In the genomic region with DNA sequence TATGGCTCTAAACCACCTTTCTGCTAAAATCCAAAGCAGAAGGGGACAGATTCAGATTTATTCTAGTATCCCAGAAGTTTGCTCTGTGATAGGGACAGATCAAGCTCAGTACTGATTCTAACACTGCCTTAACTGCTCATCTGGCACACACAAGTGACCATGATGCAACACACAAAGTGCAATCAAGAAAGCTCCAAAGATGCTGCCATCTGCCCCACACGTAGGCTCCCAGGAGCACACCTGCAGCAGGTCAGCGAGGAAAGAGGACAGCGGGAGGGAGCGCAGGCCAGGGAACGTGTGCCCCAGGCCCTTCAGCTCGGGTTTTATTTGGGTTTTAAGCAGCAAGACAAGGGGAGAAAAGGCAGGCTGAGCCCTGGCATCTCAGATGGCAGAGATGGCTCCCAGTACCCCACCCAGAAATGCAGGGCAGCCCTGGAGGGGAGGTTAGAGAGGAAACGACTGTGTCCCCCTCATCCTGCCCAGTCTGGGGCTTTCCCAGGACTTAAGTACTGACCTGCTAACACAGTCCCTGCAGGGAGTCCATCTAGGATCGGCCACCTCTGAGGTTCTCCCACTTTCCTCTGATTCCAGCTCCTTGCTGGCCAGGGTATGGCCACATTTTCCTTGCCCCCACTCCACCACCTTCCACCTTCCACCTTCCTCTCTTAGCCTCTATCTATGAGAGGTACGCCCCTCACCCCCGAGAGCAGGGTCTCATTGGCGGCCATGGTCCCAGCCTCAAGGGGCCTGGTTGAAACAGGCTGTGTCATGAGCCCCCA, we compare ENCODE assay signal across 8 cellular contexts. TPM values are rescaled to one million over a fixed set of nuclear protein-coding genes. Genes with fewer than 3 reads are reported as not detected.
DNase-seq lines count a peak whose midpoint lies in the region; ATAC-seq and TF ChIP-seq lines count a peak whose summit lies in the region.

No MANE protein-coding gene starts in this region.

- peak overlapping the region; percentile 90 for H3K4me3 ChIP-seq in CD4-positive, CD25-positive, alpha-beta regulatory T cell (ENCODE audit: low read depth, low read length)

- TF ChIP-seq CTCF in GM20000 (IDR thresholded peaks at IDR 0.05; ENCODE audit: extremely low read depth, missing control alignments): no peak

- POLR2A ChIA-PET in naive thymus-derived CD8-positive, alpha-beta T cell (lab: Charles Lee): interaction anchor here (0.9 to 3.4 kb wide), 7 partner anchors 9 to 265 kb away, joined by 3 to 20 read pairs (median 6); a partner anchor contains a TSS

- H3K9me3 Mint-ChIP-seq in CD4-positive, CD25-positive, alpha-beta regulatory T cell: peaks cover 0 to 1% (median 0%) of the 10 kb centered on the region in 7 donors
- H3K9me3 Mint-ChIP-seq in dendritic cell treated with granulocyte-macrophage colony-stimulating factor and Interleukin-4, amounts not matched to agents 40 ng/mL and 50 ng/mL, for 4 days: no peaks in the 10 kb centered on the region
- H3K9me3 Mint-ChIP-seq in naive thymus-derived CD8-positive, alpha-beta T cell: no peaks in the 10 kb centered on the region

- peaks cover 53% of the 10 kb centered on the region for H3K4me1 ChIP-seq in CD4-positive, CD25-positive, alpha-beta regulatory T cell (ENCODE audit: control insufficient read depth, insufficient read depth, low read length, poor library complexity, severe bottlenecking)

- intact Hi-C loops in dendritic cell treated with granulocyte-macrophage colony-stimulating factor and Interleukin-4, amounts not matched to agents 40 ng/mL and 50 ng/mL, for 4 days (cut with micrococcal nuclease): loop anchor here (10.0 kb wide), 2 partner anchors 301 to 841 kb away; a partner anchor contains a TSS

- no peak for DNase-seq in CD4-positive, CD25-positive, alpha-beta regulatory T cell
- DNase-seq in naive thymus-derived CD8-positive, alpha-beta T cell: no peak
- DNase-seq in stimulated activated naive CD4-positive, alpha-beta T cell (lab: John Stamatoyannopoulos, UW): no peak
- DNase-seq in GM20000 (ENCODE audit: low spot score): no peak

- H3K4me1 Mint-ChIP-seq in CD4-positive, CD25-positive, alpha-beta regulatory T cell: peaks cover 4 to 65% (median 43%) of the 10 kb centered on the region in 4 donors
- peaks cover 72% of the 10 kb centered on the region for H3K4me1 Mint-ChIP-seq in dendritic cell treated with granulocyte-macrophage colony-stimulating factor and Interleukin-4, amounts not matched to agents 40 ng/mL and 50 ng/mL, for 4 days (ENCODE audit: low read depth)
- H3K4me1 Mint-ChIP-seq in naive thymus-derived CD8-positive, alpha-beta T cell: peaks cover 42 to 74% (median 63%) of the 10 kb centered on the region in 4 donors

- peak overlapping the region; percentile 92 to 97 (median 94) for H3K4me3 Mint-ChIP-seq in CD4-positive, CD25-positive, alpha-beta regulatory T cell
- peak overlapping the region; percentile 96 for H3K4me3 Mint-ChIP-seq in dendritic cell treated with granulocyte-macrophage colony-stimulating factor and Interleukin-4, amounts not matched to agents 40 ng/mL and 50 ng/mL, for 4 days
- H3K4me3 Mint-ChIP-seq in naive thymus-derived CD8-positive, alpha-beta T cell: peak overlapping the region; percentile 84 to 96 (median 92)

- no peaks in the 10 kb centered on the region for H3K27me3 Mint-ChIP-seq in CD4-positive, CD25-positive, alpha-beta regulatory T cell
- no peaks in the 10 kb centered on the region for H3K27me3 Mint-ChIP-seq in dendritic cell treated with granulocyte-macrophage colony-stimulating factor and Interleukin-4, amounts not matched to agents 40 ng/mL and 50 ng/mL, for 4 days
- no peaks in the 10 kb centered on the region for H3K27me3 Mint-ChIP-seq in naive thymus-derived CD8-positive, alpha-beta T cell

- no peaks in the 10 kb centered on the region for H3K9me3 ChIP-seq in CD4-positive, CD25-positive, alpha-beta regulatory T cell (ENCODE audit: control insufficient read depth in 2 of 2, low read length in 2 of 2)
- H3K9me3 ChIP-seq in KOPT-K1 (ENCODE audit: insufficient read depth, low read length, poor library complexity, severe bottlenecking): no peaks in the 10 kb centered on the region

- no peaks in the 10 kb centered on the region for H3K27me3 ChIP-seq in CD4-positive, CD25-positive, alpha-beta regulatory T cell (ENCODE audit: control insufficient read depth, insufficient read depth, low read length)

- peak overlapping the region; percentile 60 for H3K27ac ChIP-seq in CD4-positive, CD25-positive, alpha-beta regulatory T cell (ENCODE audit: insufficient read depth, low read length, poor library complexity, severe bottlenecking)
- H3K27ac ChIP-seq in KOPT-K1 (ENCODE audit: low read depth, low read length, poor library complexity, severe bottlenecking): peak overlapping the region; percentile 92

- peak overlapping the region; percentile 90 to 95 (median 91) for H3K27ac Mint-ChIP-seq in CD4-positive, CD25-positive, alpha-beta regulatory T cell
- peak overlapping the region; percentile 92 for H3K27ac Mint-ChIP-seq in dendritic cell treated with granulocyte-macrophage colony-stimulating factor and Interleukin-4, amounts not matched to agents 40 ng/mL and 50 ng/mL, for 4 days
- H3K27ac Mint-ChIP-seq in naive thymus-derived CD8-positive, alpha-beta T cell: peak overlapping the region; percentile 57 to 94 (median 90)

- H3K36me3 Mint-ChIP-seq in CD4-positive, CD25-positive, alpha-beta regulatory T cell: peaks cover 3% of the 10 kb centered on the region
- peaks cover 62% of the 10 kb centered on the region for H3K36me3 Mint-ChIP-seq in dendritic cell treated with granulocyte-macrophage colony-stimulating factor and Interleukin-4, amounts not matched to agents 40 ng/mL and 50 ng/mL, for 4 days (ENCODE audit: low read depth)
- peaks cover 0 to 24% (median 0%) of the 10 kb centered on the region in 3 donors for H3K36me3 Mint-ChIP-seq in naive thymus-derived CD8-positive, alpha-beta T cell

- H3K36me3 ChIP-seq in CD4-positive, CD25-positive, alpha-beta regulatory T cell (ENCODE audit: control insufficient read depth, insufficient read depth, low read length): peaks cover 6% of the 10 kb centered on the region
- peaks cover 45% of the 10 kb centered on the region for H3K36me3 ChIP-seq in KOPT-K1 (ENCODE audit: insufficient read depth, low read length)

- no peak for ATAC-seq in CD4-positive, CD25-positive, alpha-beta regulatory T cell (ENCODE audit: low read depth in 2 of 2)
- ATAC-seq in naive thymus-derived CD8-positive, alpha-beta T cell: no peak
- ATAC-seq in GM18517 (IDR thresholded peaks at IDR 0.05; ENCODE audit: unreplicated experiment): no peak
- ATAC-seq in GM18858 (IDR thresholded peaks at IDR 0.05; ENCODE audit: unreplicated experiment): no peak

RNA-seq across cellular contexts. Expression of a gene that starts 1.2 kb away (rescaled TPM):
- 63.4 TPM for total RNA-seq in CD4-positive, CD25-positive, alpha-beta regulatory T cell
- 10 to 100 TPM; 16.4 to 23.5 (median 19.5) TPM for polyA plus RNA-seq in CD4-positive, CD25-positive, alpha-beta regulatory T cell
- total RNA-seq in naive thymus-derived CD8-positive, alpha-beta T cell: 10 to 100 TPM; 50.0 to 54.8 TPM
- polyA plus RNA-seq in naive thymus-derived CD8-positive, alpha-beta T cell: 10 to 100 TPM in 2 of 3 donors, 1 to 10 TPM in 1; 9.2 to 17.9 (median 13.6) TPM

RNA-seq across cellular contexts. Expression of a gene that starts 11.3 kb away (rescaled TPM):
- total RNA-seq in CD4-positive, CD25-positive, alpha-beta regulatory T cell: 0.30 TPM
- polyA plus RNA-seq in CD4-positive, CD25-positive, alpha-beta regulatory T cell: under 1 TPM in 3 of 4 donors, not detected in 1; 0.41 to 0.61 (median 0.41) TPM
- 1 to 10 TPM; 1.7 to 3.1 TPM for total RNA-seq in naive thymus-derived CD8-positive, alpha-beta T cell
- under 1 TPM; 0.39 to 0.62 (median 0.58) TPM for polyA plus RNA-seq in naive thymus-derived CD8-positive, alpha-beta T cell
